29 cellular contexts compared by ENCODE assay signal in genomic region chr12:12733118-12733517, GRCh38. TPM values are rescaled to one million over a fixed set of nuclear protein-coding genes. Genes with fewer than 3 reads are reported as not detected.
DNase-seq lines count a peak whose midpoint lies in the region; ATAC-seq and TF ChIP-seq lines count a peak whose summit lies in the region.
"Had no signal": no experiment of that assay in that cellular context is flagged by ENCODE, and none has a peak within 500 bp of the region (broad histone marks: within the 10 kb centered on the region; RNA-seq: fewer than 3 reads in every experiment).

No MANE protein-coding gene starts in this region.

- ATAC-seq in Panc1 (no peak), GM21825 (IDR thresholded peaks at IDR 0.05; ENCODE audit: unreplicated experiment) (no peak), GM18861 (IDR thresholded peaks at IDR 0.05; ENCODE audit: unreplicated experiment) (no peak)
- ATAC-seq: GM12878; GM23338; stimulated activated naive CD8-positive, alpha-beta T cell treated with anti-CD3 and anti-CD28 coated beads, Interleukin-15, amount 100 ng/mL, for 72 hours had no signal

- WGBS in endodermal cell (ENCODE audit: insufficient coverage in 1 of 2, insufficient read length in 1 of 2), 2 experiments = 92% methylated on average over 1 of the region's 2 CpGs; no CpG with 5 or more reads in 1 of the 2 experiments

- no TSS peak for BruUV-seq in Panc1 (replicated peaks; lab: Mats Ljungman, UMichigan)

- H3K36me3 ChIP-seq in Panc1 (ENCODE audit: control insufficient read depth, insufficient read depth, low read length) (no peaks in the 10 kb centered on the region), endodermal cell (ENCODE audit: control insufficient read depth, insufficient read depth, low read length) (peaks cover 7% of the 10 kb centered on the region)
- H3K36me3 ChIP-seq: brain microvascular endothelial cell had no signal

- peak overlapping the region; percentile 78 for H3K27ac Mint-ChIP-seq in activated naive CD4-positive, alpha-beta T cell treated with anti-CD3 and anti-CD28 coated beads, Interleukin-2, amount 10 ng/mL, durations not matched to agents 7 days and 5 days
- H3K27ac Mint-ChIP-seq in endodermal cell = no peak overlapping the region
- H3K27ac Mint-ChIP-seq: GM23338, mesothelial cell of epicardium had no signal

- no peaks in the 10 kb centered on the region for H3K9me3 ChIP-seq in Panc1 (ENCODE audit: control insufficient read depth, insufficient read depth, low read depth, low read length)
- H3K9me3 ChIP-seq in endodermal cell (ENCODE audit: control insufficient read depth, low read length) = no peaks in the 10 kb centered on the region
- H3K9me3 ChIP-seq: BLaER1 treated with 17β-estradiol and CSF1 and Interleukin-3, amounts not matched to agents 10 nM and 100 nM; SK-N-SH had no signal

- POLR2A ChIA-PET in Panc1 (lab: Charles Lee) = interaction anchor here (0.6 to 0.7 kb wide), 2 partner anchors 44 to 638 kb away, joined by 3 to 12 read pairs; no protein-coding TSS in a partner anchor

- H3K4me3 Mint-ChIP-seq in activated naive CD4-positive, alpha-beta T cell treated with anti-CD3 and anti-CD28 coated beads, Interleukin-2, amount 10 ng/mL, durations not matched to agents 7 days and 5 days = no peak overlapping the region
- no peak overlapping the region for H3K4me3 Mint-ChIP-seq in endodermal cell
- H3K4me3 Mint-ChIP-seq: GM23338; mesothelial cell of epicardium; stimulated activated naive CD8-positive, alpha-beta T cell treated with anti-CD3 and anti-CD28 coated beads, Interleukin-15, amount 100 ng/mL, for 72 hours had no signal

- H3K27me3 ChIP-seq in Panc1 (ENCODE audit: control insufficient read depth, insufficient read depth, low read length) (no peaks in the 10 kb centered on the region), endodermal cell (ENCODE audit: control insufficient read depth, insufficient read depth, low read length, poor library complexity, severe bottlenecking) (no peaks in the 10 kb centered on the region), dorsolateral prefrontal cortex (no peaks in the 10 kb centered on the region)
- H3K27me3 ChIP-seq: BLaER1 treated with 17β-estradiol and CSF1 and Interleukin-3, amounts not matched to agents 10 nM and 100 nM; brain microvascular endothelial cell had no signal

- H3K4me3 ChIP-seq in Panc1 (ENCODE audit: low read depth in 2 of 2, low read length in 2 of 2) (peak overlapping the region in 1 of 2 experiments; percentile 6; a peak in 1 of 4 replicates), endodermal cell (ENCODE audit: low read length) (no peak overlapping the region), dorsolateral prefrontal cortex (no peak overlapping the region)
- H3K4me3 ChIP-seq: BLaER1 treated with 17β-estradiol and CSF1 and Interleukin-3, amounts not matched to agents 10 nM and 100 nM; GM12878; GM23338 had no signal

- no peaks in the 10 kb centered on the region for H3K9me3 Mint-ChIP-seq in activated naive CD4-positive, alpha-beta T cell treated with anti-CD3 and anti-CD28 coated beads, Interleukin-2, amount 10 ng/mL, durations not matched to agents 7 days and 5 days
- no peaks in the 10 kb centered on the region for H3K9me3 Mint-ChIP-seq in endodermal cell
- H3K9me3 Mint-ChIP-seq: GM23338; mesothelial cell of epicardium; naive B cell; stimulated activated naive CD8-positive, alpha-beta T cell treated with anti-CD3 and anti-CD28 coated beads, Interleukin-15, amount 100 ng/mL, for 72 hours had no signal

- no peak for TF ChIP-seq CTCF in Panc1 (IDR thresholded peaks at IDR 0.05)
- no peak for TF ChIP-seq CTCF in endodermal cell (conservative IDR thresholded peaks at IDR 0.05)
- no peak for TF ChIP-seq CTCF in dorsolateral prefrontal cortex (IDR thresholded peaks at IDR 0.05 in 54 of 56, conservative IDR thresholded peaks at IDR 0.05 in 2 of 56; ENCODE audit: low read depth in 1 of 56, partially characterized antibody in 56 of 56)

- H3K9ac ChIP-seq in endodermal cell (ENCODE audit: extremely low read depth, low read length, poor library complexity, severe bottlenecking) = no peak overlapping the region
- H3K9ac ChIP-seq: BLaER1 treated with 17β-estradiol and CSF1 and Interleukin-3, amounts not matched to agents 10 nM and 100 nM; SK-N-SH had no signal

- peaks cover 47% of the 10 kb centered on the region for H3K36me3 Mint-ChIP-seq in activated naive CD4-positive, alpha-beta T cell treated with anti-CD3 and anti-CD28 coated beads, Interleukin-2, amount 10 ng/mL, durations not matched to agents 7 days and 5 days
- peaks cover 6% of the 10 kb centered on the region for H3K36me3 Mint-ChIP-seq in endodermal cell (ENCODE audit: low read depth)
- H3K36me3 Mint-ChIP-seq: mesothelial cell of epicardium had no signal

- CTCF ChIA-PET in activated naive CD4-positive, alpha-beta T cell treated with anti-CD3 and anti-CD28 coated beads, Interleukin-2, amount 10 ng/mL, durations not matched to agents 7 days and 5 days (lab: Charles Lee) = no interaction called here
- CTCF ChIA-PET in Panc1 (lab: Charles Lee) = interaction anchor here (0.6 to 0.7 kb wide), 2 partner anchors 17 to 330 kb away, joined by 3 to 5 read pairs; no protein-coding TSS in a partner anchor

- in situ Hi-C loops in Panc1 (cut with HindIII; ENCODE audit: low pct_unique_long_range_greater_than_20kb, low sequenced_read_pairs) = no loop called here

- H3K27ac ChIP-seq in Panc1 (ENCODE audit: low read length) (peak overlapping the region; percentile 98), endodermal cell (ENCODE audit: low read depth, low read length) (no peak overlapping the region), dorsolateral prefrontal cortex (peak overlapping the region in 1 of 59 donors; percentile 8)
- H3K27ac ChIP-seq: WERI-Rb-1 had no signal

- intact Hi-C loops in Panc1 (cut with micrococcal nuclease; ENCODE audit: unreplicated experiment) (no loop called here), dorsolateral prefrontal cortex (cut with DNase I) (loop anchor here in 1 of 2 donors (10.0 kb wide), 1 partner anchor 468 kb away; the partner anchor contains the start of gene LRP6)

- peaks cover 78% of the 10 kb centered on the region for H3K4me1 Mint-ChIP-seq in activated naive CD4-positive, alpha-beta T cell treated with anti-CD3 and anti-CD28 coated beads, Interleukin-2, amount 10 ng/mL, durations not matched to agents 7 days and 5 days
- H3K4me1 Mint-ChIP-seq in endodermal cell = peaks cover 34% of the 10 kb centered on the region

- DNase-seq in activated naive CD4-positive, alpha-beta T cell treated with anti-CD3 and anti-CD28 coated beads, Interleukin-2, amount 10 ng/mL, durations not matched to agents 7 days and 5 days = no peak
- no peak for DNase-seq in activated naive CD4-positive, alpha-beta T cell treated with anti-CD3 and anti-CD28 coated beads, Interleukin-2, amount 50 U/mL, for 16 hours
- no peak for DNase-seq in Panc1 (ENCODE audit: low read depth, low spot score)
- DNase-seq in endodermal cell = peak; percentile 19
- no peak for DNase-seq in dorsolateral prefrontal cortex
- DNase-seq: activated naive CD4-positive, alpha-beta T cell; activated T-cell treated with anti-CD3 and anti-CD28 coated beads, Interleukin-2, amount 50 U/mL, for 1 hour; amniotic stem cell; brain microvascular endothelial cell; effector CD4-positive, alpha-beta T cell; erythroblast; head of caudate nucleus; Karpas-422; kidney; naive B cell; NCI-H146; NCI-H446 treated with DMSO at 0.1 percent for 48 hours; NCI-H82; occipital lobe; SK-N-SH; stimulated activated naive CD8-positive, alpha-beta T cell treated with anti-CD3 and anti-CD28 coated beads, Interleukin-15, amount 100 ng/mL, for 72 hours; T-helper 9 cell; WERI-Rb-1 had no signal

- peaks cover 48% of the 10 kb centered on the region for H3K4me1 ChIP-seq in Panc1 (ENCODE audit: control insufficient read depth, insufficient read depth, low read length)
- peaks cover 5% of the 10 kb centered on the region for H3K4me1 ChIP-seq in endodermal cell (ENCODE audit: control insufficient read depth, insufficient read depth, low read length)

- no peaks in the 10 kb centered on the region for H3K27me3 Mint-ChIP-seq in activated naive CD4-positive, alpha-beta T cell treated with anti-CD3 and anti-CD28 coated beads, Interleukin-2, amount 10 ng/mL, durations not matched to agents 7 days and 5 days
- no peaks in the 10 kb centered on the region for H3K27me3 Mint-ChIP-seq in endodermal cell (ENCODE audit: insufficient read depth)
- H3K27me3 Mint-ChIP-seq: naive B cell; stimulated activated naive CD8-positive, alpha-beta T cell treated with anti-CD3 and anti-CD28 coated beads, Interleukin-15, amount 100 ng/mL, for 72 hours had no signal

RNA-seq across cellular contexts. Expression of gene CDKN1B, which starts 15.9 kb away (rescaled TPM):
- total RNA-seq in Panc1 (2021; ENCODE audit: unreplicated experiment) (25.9 TPM), endodermal cell (10 to 100 TPM; 40.1 to 63.9 TPM), dorsolateral prefrontal cortex (100 to 1,000 TPM in 21 of 120 experiments, 10 to 100 TPM in 99; 58.4 to 148 (median 88.8) TPM)
- polyA plus RNA-seq in Panc1 (2012; ENCODE audit: insufficient read length) = 34.2 TPM
- polyA plus RNA-seq in endodermal cell (2013, experiment 1 of 2) = 52.2 TPM
- polyA plus RNA-seq in endodermal cell (2013, experiment 2 of 2) = 53.2 TPM

RNA-seq across cellular contexts. Expression of gene GPR19, which starts 37.1 kb away (rescaled TPM):
- total RNA-seq in Panc1 (2021; ENCODE audit: unreplicated experiment) (0.82 TPM), endodermal cell (1 to 10 TPM; 5.4 to 7.2 TPM), dorsolateral prefrontal cortex (10 to 100 TPM in 109 of 120 experiments, 1 to 10 TPM in 11; 5.0 to 21.8 (median 13.1) TPM)
- polyA plus RNA-seq in Panc1 (2012; ENCODE audit: insufficient read length) = 0.61 TPM
- 15.4 TPM for polyA plus RNA-seq in endodermal cell (2013, experiment 1 of 2)
- 11.8 TPM for polyA plus RNA-seq in endodermal cell (2013, experiment 2 of 2)

RNA-seq across cellular contexts. Expression of gene APOLD1, which starts 52.3 kb away (rescaled TPM):
- total RNA-seq in Panc1 (2021; ENCODE audit: unreplicated experiment) (4.1 TPM), endodermal cell (1 to 10 TPM; 1.8 to 3.2 TPM), dorsolateral prefrontal cortex (100 to 1,000 TPM in 1 of 120 experiments, 10 to 100 TPM in 117, 1 to 10 TPM in 2; 8.2 to 102 (median 37.2) TPM)
- 6.6 TPM for polyA plus RNA-seq in Panc1 (2012; ENCODE audit: insufficient read length)
- 8.8 TPM for polyA plus RNA-seq in endodermal cell (2013, experiment 1 of 2)
- polyA plus RNA-seq in endodermal cell (2013, experiment 2 of 2) = 7.7 TPM
